20 cellular contexts compared by ENCODE assay signal in the genomic region with DNA sequence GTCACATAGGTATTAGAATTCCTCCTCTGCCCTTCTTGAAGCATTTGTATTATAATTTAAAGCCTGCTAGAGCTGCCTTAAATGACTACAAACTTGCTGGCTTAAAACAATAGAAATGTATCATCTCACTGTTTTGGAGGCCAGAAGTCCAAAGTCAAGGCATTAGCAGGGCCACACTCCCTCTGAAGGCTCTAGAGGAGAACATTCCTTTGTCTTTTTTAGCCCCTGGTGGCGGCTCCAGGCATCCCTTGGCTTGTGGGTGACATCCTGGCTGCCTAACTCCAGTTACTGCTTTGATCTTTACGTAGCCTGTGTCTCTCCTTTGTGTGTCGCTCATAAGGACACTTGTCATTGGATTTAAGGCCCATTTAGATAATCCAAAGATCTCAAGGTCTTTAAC.
DNase-seq lines count a peak whose midpoint lies in the region; ATAC-seq and TF ChIP-seq lines count a peak whose summit lies in the region.
"Had no signal": no experiment of that assay in that cellular context is flagged by ENCODE, and none has a peak within 500 bp of the region (broad histone marks: within the 10 kb centered on the region; RNA-seq: fewer than 3 reads in every experiment).

No MANE protein-coding gene starts in this region.

- no peak overlapping the region for H3K4me3 ChIP-seq in AG09309 (ENCODE audit: control insufficient read depth, low read depth, low read length)
- no peak overlapping the region for H3K4me3 ChIP-seq in GM23338
- no peak overlapping the region for H3K4me3 ChIP-seq in astrocyte of the cerebellum (ENCODE audit: low read depth, low read length)
- H3K4me3 ChIP-seq: left ventricle myocardium inferior, right lobe of liver had no signal

- no peak overlapping the region for H3K4me3 Mint-ChIP-seq in GM23338
- H3K4me3 Mint-ChIP-seq: activated CD4-positive, alpha-beta T cell treated with anti-CD3 and anti-CD28 coated beads, Interleukin-2, amount 10 ng/mL, durations not matched to agents 7 days and 5 days; activated naive CD8-positive, alpha-beta T cell treated with anti-CD3 and anti-CD28 coated beads, Interleukin-2, amount 50 U/mL, for 24 hours had no signal

- H3K36me3 ChIP-seq in GM23338 (ENCODE audit: insufficient read depth) = no peaks in the 10 kb centered on the region
- H3K36me3 ChIP-seq: left ventricle myocardium inferior, right lobe of liver had no signal

- 0 out of 2 replicates have a peak overlapping the region, but pooled peaks have one; percentile 23 for H2AFZ ChIP-seq in GM23338

- H3K79me2 ChIP-seq in GM23338 (replicated peaks; ENCODE audit: insufficient read depth) = no peaks in the 10 kb centered on the region

- H3K4me1 ChIP-seq in GM23338 (ENCODE audit: insufficient read depth) = no peaks in the 10 kb centered on the region
- H3K4me1 ChIP-seq: left ventricle myocardium inferior, right lobe of liver had no signal

- H4K20me1 ChIP-seq in GM23338 (replicated peaks; ENCODE audit: insufficient read depth) = no peaks in the 10 kb centered on the region

- H3K27ac ChIP-seq in GM23338 (ENCODE audit: low read depth) = no peak overlapping the region
- H3K27ac ChIP-seq: HL-60, left ventricle myocardium inferior, right lobe of liver had no signal

- peak; percentile 28 for TF ChIP-seq CTCF in AG09309 (IDR thresholded peaks at IDR 0.05; ENCODE audit: control insufficient read depth, insufficient read depth, low read depth, low read length, missing control alignments)
- TF ChIP-seq CTCF in GM23338 (conservative IDR thresholded peaks at IDR 0.05; ENCODE audit: low read depth in 2 of 2) = peak; percentile 42 to 59
- TF ChIP-seq CTCF in astrocyte of the cerebellum (IDR thresholded peaks at IDR 0.05; ENCODE audit: low read depth, low read length, missing control alignments) = peak; percentile 23

- DNase-seq in AG09309 (ENCODE audit: low read depth) (no peak), GM23338 (ENCODE audit: low spot score) (peak; percentile 67), astrocyte of the cerebellum (ENCODE audit: low read depth) (no peak), islet precursor cell (peak; percentile 61), NCI-H524 treated with DMSO at 0.1 percent for 48 hours (lab: John Stamatoyannopoulos, UW) (no peak), nucleus accumbens (lab: John Stamatoyannopoulos, UW) (no peak), SIG-M5 treated with dmso at 0.1 percent for 504 hours (lab: John Stamatoyannopoulos, UW; ENCODE audit: unreplicated experiment) (no peak)
- DNase-seq: activated CD4-positive, alpha-beta T cell treated with anti-CD3 and anti-CD28 coated beads, Interleukin-2, amount 10 ng/mL, durations not matched to agents 7 days and 5 days; activated effector memory CD4-positive, alpha-beta T cell treated with Interleukin-2 at 50 U/mL for 16 hours; activated naive CD8-positive, alpha-beta T cell treated with anti-CD3 and anti-CD28 coated beads, Interleukin-2, amount 50 U/mL, for 24 hours; AML-193; erythroblast; GF-D8; left ventricle myocardium inferior; MV-4-11; NCI-H187; right lobe of liver; stimulated activated naive CD4-positive, alpha-beta T cell had no signal

- ATAC-seq in GM23338 (peak; percentile 88), HG03378 (IDR thresholded peaks at IDR 0.05; ENCODE audit: unreplicated experiment) (no peak)
- ATAC-seq: activated naive CD8-positive, alpha-beta T cell treated with anti-CD3 and anti-CD28 coated beads, Interleukin-2, amount 50 U/mL, for 24 hours had no signal

- no peaks in the 10 kb centered on the region for H3K27me3 ChIP-seq in GM23338 (ENCODE audit: insufficient read depth)
- H3K27me3 ChIP-seq: right lobe of liver had no signal

- in situ Hi-C loops in astrocyte of the cerebellum (cut with HindIII; ENCODE audit: low sequenced_read_pairs) = no loop called here

- no peaks in the 10 kb centered on the region for H3K27me3 Mint-ChIP-seq in GM23338 (ENCODE audit: insufficient read depth, low read depth, poor library complexity)
- H3K27me3 Mint-ChIP-seq: activated CD4-positive, alpha-beta T cell treated with anti-CD3 and anti-CD28 coated beads, Interleukin-2, amount 10 ng/mL, durations not matched to agents 7 days and 5 days; activated naive CD8-positive, alpha-beta T cell treated with anti-CD3 and anti-CD28 coated beads, Interleukin-2, amount 50 U/mL, for 24 hours had no signal

- H3F3A ChIP-seq in GM23338 (replicated peaks; ENCODE audit: low read depth) = no peaks in the 10 kb centered on the region

- H3K4me1 Mint-ChIP-seq in GM23338 = peaks cover 7% of the 10 kb centered on the region; the same call in 2 of the 3 replicates
- H3K4me1 Mint-ChIP-seq: activated CD4-positive, alpha-beta T cell treated with anti-CD3 and anti-CD28 coated beads, Interleukin-2, amount 10 ng/mL, durations not matched to agents 7 days and 5 days; activated naive CD8-positive, alpha-beta T cell treated with anti-CD3 and anti-CD28 coated beads, Interleukin-2, amount 50 U/mL, for 24 hours had no signal

- no peak overlapping the region for H3K27ac Mint-ChIP-seq in GM23338
- H3K27ac Mint-ChIP-seq: activated CD4-positive, alpha-beta T cell treated with anti-CD3 and anti-CD28 coated beads, Interleukin-2, amount 10 ng/mL, durations not matched to agents 7 days and 5 days; activated naive CD8-positive, alpha-beta T cell treated with anti-CD3 and anti-CD28 coated beads, Interleukin-2, amount 50 U/mL, for 24 hours had no signal

- no peaks in the 10 kb centered on the region for H3K36me3 Mint-ChIP-seq in GM23338 (ENCODE audit: low read depth)

- H3K9me2 ChIP-seq in GM23338 (ENCODE audit: insufficient read depth) = no peaks in the 10 kb centered on the region

- no peak overlapping the region for H3K4me2 ChIP-seq in GM23338

- H3K9me3 Mint-ChIP-seq in GM23338 = peaks cover 6% of the 10 kb centered on the region; the same call in 2 of the 3 replicates
- H3K9me3 Mint-ChIP-seq: activated CD4-positive, alpha-beta T cell treated with anti-CD3 and anti-CD28 coated beads, Interleukin-2, amount 10 ng/mL, durations not matched to agents 7 days and 5 days; activated naive CD8-positive, alpha-beta T cell treated with anti-CD3 and anti-CD28 coated beads, Interleukin-2, amount 50 U/mL, for 24 hours had no signal

TF ChIP-seq in GM23338, 12 proteins besides CTCF, POLR2A, EP300 and RAD21:
- TF ChIP-seq, protein P1, sequence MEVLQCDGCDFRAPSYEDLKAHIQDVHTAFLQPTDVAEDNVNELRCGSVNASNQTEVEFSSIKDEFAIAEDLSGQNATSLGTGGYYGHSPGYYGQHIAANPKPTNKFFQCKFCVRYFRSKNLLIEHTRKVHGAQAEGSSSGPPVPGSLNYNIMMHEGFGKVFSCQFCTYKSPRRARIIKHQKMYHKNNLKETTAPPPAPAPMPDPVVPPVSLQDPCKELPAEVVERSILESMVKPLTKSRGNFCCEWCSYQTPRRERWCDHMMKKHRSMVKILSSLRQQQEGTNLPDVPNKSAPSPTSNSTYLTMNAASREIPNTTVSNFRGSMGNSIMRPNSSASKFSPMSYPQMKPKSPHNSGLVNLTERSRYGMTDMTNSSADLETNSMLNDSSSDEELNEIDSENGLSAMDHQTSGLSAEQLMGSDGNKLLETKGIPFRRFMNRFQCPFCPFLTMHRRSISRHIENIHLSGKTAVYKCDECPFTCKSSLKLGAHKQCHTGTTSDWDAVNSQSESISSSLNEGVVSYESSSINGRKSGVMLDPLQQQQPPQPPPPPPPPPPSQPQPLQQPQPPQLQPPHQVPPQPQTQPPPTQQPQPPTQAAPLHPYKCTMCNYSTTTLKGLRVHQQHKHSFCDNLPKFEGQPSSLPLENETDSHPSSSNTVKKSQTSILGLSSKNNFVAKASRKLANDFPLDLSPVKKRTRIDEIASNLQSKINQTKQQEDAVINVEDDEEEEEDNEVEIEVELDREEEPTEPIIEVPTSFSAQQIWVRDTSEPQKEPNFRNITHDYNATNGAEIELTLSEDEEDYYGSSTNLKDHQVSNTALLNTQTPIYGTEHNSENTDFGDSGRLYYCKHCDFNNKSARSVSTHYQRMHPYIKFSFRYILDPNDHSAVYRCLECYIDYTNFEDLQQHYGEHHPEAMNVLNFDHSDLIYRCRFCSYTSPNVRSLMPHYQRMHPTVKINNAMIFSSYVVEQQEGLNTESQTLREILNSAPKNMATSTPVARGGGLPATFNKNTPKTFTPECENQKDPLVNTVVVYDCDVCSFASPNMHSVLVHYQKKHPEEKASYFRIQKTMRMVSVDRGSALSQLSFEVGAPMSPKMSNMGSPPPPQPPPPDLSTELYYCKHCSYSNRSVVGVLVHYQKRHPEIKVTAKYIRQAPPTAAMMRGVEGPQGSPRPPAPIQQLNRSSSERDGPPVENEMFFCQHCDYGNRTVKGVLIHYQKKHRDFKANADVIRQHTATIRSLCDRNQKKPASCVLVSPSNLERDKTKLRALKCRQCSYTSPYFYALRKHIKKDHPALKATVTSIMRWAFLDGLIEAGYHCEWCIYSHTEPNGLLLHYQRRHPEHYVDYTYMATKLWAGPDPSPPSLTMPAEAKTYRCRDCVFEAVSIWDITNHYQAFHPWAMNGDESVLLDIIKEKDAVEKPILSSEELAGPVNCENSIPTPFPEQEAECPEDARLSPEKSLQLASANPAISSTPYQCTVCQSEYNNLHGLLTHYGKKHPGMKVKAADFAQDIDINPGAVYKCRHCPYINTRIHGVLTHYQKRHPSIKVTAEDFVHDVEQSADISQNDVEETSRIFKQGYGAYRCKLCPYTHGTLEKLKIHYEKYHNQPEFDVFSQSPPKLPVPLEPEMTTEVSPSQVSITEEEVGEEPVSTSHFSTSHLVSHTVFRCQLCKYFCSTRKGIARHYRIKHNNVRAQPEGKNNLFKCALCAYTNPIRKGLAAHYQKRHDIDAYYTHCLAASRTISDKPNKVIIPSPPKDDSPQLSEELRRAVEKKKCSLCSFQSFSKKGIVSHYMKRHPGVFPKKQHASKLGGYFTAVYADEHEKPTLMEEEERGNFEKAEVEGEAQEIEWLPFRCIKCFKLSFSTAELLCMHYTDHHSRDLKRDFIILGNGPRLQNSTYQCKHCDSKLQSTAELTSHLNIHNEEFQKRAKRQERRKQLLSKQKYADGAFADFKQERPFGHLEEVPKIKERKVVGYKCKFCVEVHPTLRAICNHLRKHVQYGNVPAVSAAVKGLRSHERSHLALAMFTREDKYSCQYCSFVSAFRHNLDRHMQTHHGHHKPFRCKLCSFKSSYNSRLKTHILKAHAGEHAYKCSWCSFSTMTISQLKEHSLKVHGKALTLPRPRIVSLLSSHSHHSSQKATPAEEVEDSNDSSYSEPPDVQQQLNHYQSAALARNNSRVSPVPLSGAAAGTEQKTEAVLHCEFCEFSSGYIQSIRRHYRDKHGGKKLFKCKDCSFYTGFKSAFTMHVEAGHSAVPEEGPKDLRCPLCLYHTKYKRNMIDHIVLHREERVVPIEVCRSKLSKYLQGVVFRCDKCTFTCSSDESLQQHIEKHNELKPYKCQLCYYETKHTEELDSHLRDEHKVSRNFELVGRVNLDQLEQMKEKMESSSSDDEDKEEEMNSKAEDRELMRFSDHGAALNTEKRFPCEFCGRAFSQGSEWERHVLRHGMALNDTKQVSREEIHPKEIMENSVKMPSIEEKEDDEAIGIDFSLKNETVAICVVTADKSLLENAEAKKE (CRISPR knock-in tag; IDR thresholded peaks at IDR 0.05) = peak; percentile 47; the same call in 1 of the 2 replicates
- no peak for TF ChIP-seq ZNF331 (CRISPR knock-in tag; IDR thresholded peaks at IDR 0.05; ENCODE audit: low read depth)
TF ChIP-seq in GM23338: peak in this region for 1.

Comparison
In these comparisons a context has a peak if more than half of its experiments do, and no peak if none do; other contexts are left out.
1. DNase-seq: peak in GM23338 (single experiment) and islet precursor cell (single experiment); none in AG09309 (single experiment), astrocyte of the cerebellum (single experiment), NCI-H524 treated with DMSO at 0.1 percent for 48 hours (single experiment), nucleus accumbens (0 of 56) and SIG-M5 treated with dmso at 0.1 percent for 504 hours (single experiment).
2. Peak in every context shown above with its lines, with median percentiles within 50 percentile points of each other: CTCF ChIP-seq.